3 cellular contexts compared by ENCODE assay signal in genomic region chr1:232517204-232517603, GRCh38.
"Had no signal": no experiment of that assay in that cellular context is flagged by ENCODE, and none has a peak within 500 bp of the region (broad histone marks: within the 10 kb centered on the region; RNA-seq: fewer than 3 reads in every experiment).

No MANE protein-coding gene starts in this region.

- DNase-seq: GDM1, GF-D8 had no signal

- ATAC-seq: GM12878 had no signal

- H3K4me3 ChIP-seq: GM12878 had no signal
